ENCODE assay signal across 21 cellular contexts in genomic region chr1:43299101-43299500, GRCh38. TPM values are rescaled to one million over a fixed set of nuclear protein-coding genes. Genes with fewer than 3 reads are reported as not detected.
"Had no signal": no experiment of that assay in that cellular context is flagged by ENCODE, and none has a peak within 500 bp of the region (broad histone marks: within the 10 kb centered on the region; RNA-seq: fewer than 3 reads in every experiment).

No MANE protein-coding gene starts in this region.

- H3K9me3 ChIP-seq: body of pancreas, tibial artery had no signal

- H3K36me3 ChIP-seq: tibial artery had no signal

- H3K27ac Mint-ChIP-seq: activated naive CD4-positive, alpha-beta T cell treated with anti-CD3 and anti-CD28 coated beads, Interleukin-2, amount 50 U/mL, for 24 hours; activated T-cell treated with anti-CD3 and anti-CD28 coated beads, Interleukin-2, amount 50 U/mL, for 24 hours had no signal

- H3K27ac ChIP-seq: body of pancreas, hepatocyte, tibial artery had no signal

- ATAC-seq: body of pancreas; naive thymus-derived CD4-positive, alpha-beta T cell; stimulated activated naive CD8-positive, alpha-beta T cell treated with anti-CD3 and anti-CD28 coated beads, Interleukin-15, Interleukin-2, amounts not matched to agents 100 U/mL and 50 U/mL, for 24 hours had no signal

- H3K27me3 Mint-ChIP-seq: activated naive CD4-positive, alpha-beta T cell treated with anti-CD3 and anti-CD28 coated beads, Interleukin-2, amount 50 U/mL, for 24 hours; activated T-cell treated with anti-CD3 and anti-CD28 coated beads, Interleukin-2, amount 50 U/mL, for 24 hours; naive thymus-derived CD4-positive, alpha-beta T cell had no signal

- H3K27me3 ChIP-seq: body of pancreas, hepatocyte, tibial artery had no signal

- H3K9me3 Mint-ChIP-seq: activated naive CD4-positive, alpha-beta T cell treated with anti-CD3 and anti-CD28 coated beads, Interleukin-2, amount 50 U/mL, for 24 hours; activated T-cell treated with anti-CD3 and anti-CD28 coated beads, Interleukin-2, amount 50 U/mL, for 24 hours; naive thymus-derived CD4-positive, alpha-beta T cell had no signal

- DNase-seq: activated CD4-positive, alpha-beta T cell treated with anti-CD3 and anti-CD28 coated beads, Interleukin-2, amount 50 U/mL, for 4 hours; activated effector memory CD4-positive, alpha-beta T cell treated with Interleukin-2 at 50 U/mL for 16 hours; activated T-cell treated with anti-CD3 and anti-CD28 coated beads, Interleukin-2, amount 50 U/mL, for 24 hours; body of pancreas; cerebellar nuclear complex; kidney; mammary epithelial cell; naive thymus-derived CD4-positive, alpha-beta T cell; occipital lobe; SHP77; stimulated activated CD4-positive, alpha-beta T cell treated with anti-CD3 and anti-CD28 coated beads, Interleukin-4, amount 100 ng/mL, for 1 hour; stimulated activated CD8-positive, alpha-beta memory T cell treated with anti-CD3 and anti-CD28 coated beads, Interleukin-4, amount 100 ng/mL, for 48 hours; stimulated activated naive CD8-positive, alpha-beta T cell treated with anti-CD3 and anti-CD28 coated beads, Interleukin-15, Interleukin-2, amounts not matched to agents 100 U/mL and 50 U/mL, for 24 hours; T-helper 2 cell; tibial artery had no signal

- H3K4me3 Mint-ChIP-seq: activated naive CD4-positive, alpha-beta T cell treated with anti-CD3 and anti-CD28 coated beads, Interleukin-2, amount 50 U/mL, for 24 hours; activated T-cell treated with anti-CD3 and anti-CD28 coated beads, Interleukin-2, amount 50 U/mL, for 24 hours; naive thymus-derived CD4-positive, alpha-beta T cell had no signal

- H3K4me3 ChIP-seq: body of pancreas, hepatocyte, tibial artery had no signal

RNA-seq across cellular contexts. Expression of gene TIE1, which starts 1.7 kb away (rescaled TPM):
- total RNA-seq: fibroblast of lung, mammary epithelial cell had no signal
- polyA plus RNA-seq: mammary epithelial cell; naive thymus-derived CD4-positive, alpha-beta T cell had no signal

RNA-seq across cellular contexts. Expression of gene C1orf210, which starts 13.7 kb away (rescaled TPM):
- total RNA-seq: fibroblast of lung; frontal cortex; mononuclear cell; naive thymus-derived CD4-positive, alpha-beta T cell; occipital lobe; pulmonary artery endothelial cell had no signal
- polyA plus RNA-seq: fibroblast of lung; naive thymus-derived CD4-positive, alpha-beta T cell had no signal

RNA-seq across cellular contexts. Expression of gene TMEM125, which starts 29.3 kb away (rescaled TPM):
- total RNA-seq: fibroblast of lung, pulmonary artery endothelial cell had no signal

RNA-seq across cellular contexts. Expression of gene MPL, which starts 38.5 kb away (rescaled TPM):
- total RNA-seq: body of pancreas, fibroblast of lung, frontal cortex, hepatocyte, occipital lobe, pulmonary artery endothelial cell had no signal
- polyA plus RNA-seq: fibroblast of lung; naive thymus-derived CD4-positive, alpha-beta T cell had no signal

RNA-seq across cellular contexts. Expression of gene CDC20, which starts 59.7 kb away (rescaled TPM):
- polyA plus RNA-seq: naive thymus-derived CD4-positive, alpha-beta T cell had no signal
